ENCODE assay signal across 8 cellular contexts in genomic region chr20:49286689-49287551, GRCh38. TPM values are rescaled to one million over a fixed set of nuclear protein-coding genes. Genes with fewer than 3 reads are reported as not detected.
DNase-seq lines count a peak whose midpoint lies in the region; ATAC-seq and TF ChIP-seq lines count a peak whose summit lies in the region.

No MANE protein-coding gene starts in this region.

- H3K27me3 Mint-ChIP-seq in activated T-helper 1 cell treated with anti-CD3 and anti-CD28 coated beads, Interleukin-12 subunit alpha, Interleukin-12 subunit beta, Interleukin-2, Interleukin-4 antibody, amounts not matched to agents 30 ng/mL and 10 ng/mL and 1 ng/mL, durations not matched to agents 14 hours and 24 hours and 36 hours (ENCODE audit: insufficient read depth), result no peaks in the 10 kb centered on the region

- no peak overlapping the region for H4K91ac ChIP-seq in IMR-90 (ENCODE audit: insufficient read depth, low read depth, low read length)

- peaks cover 49% of the 10 kb centered on the region for H3K9me3 Mint-ChIP-seq in activated T-helper 1 cell treated with anti-CD3 and anti-CD28 coated beads, Interleukin-12 subunit alpha, Interleukin-12 subunit beta, Interleukin-2, Interleukin-4 antibody, amounts not matched to agents 30 ng/mL and 10 ng/mL and 1 ng/mL, durations not matched to agents 14 hours and 24 hours and 36 hours

- no peak overlapping the region for H3K18ac ChIP-seq in IMR-90 (ENCODE audit: low read depth, low read length)

- H3K9me3 ChIP-seq in IMR-90 (ENCODE audit: control insufficient read depth, insufficient read depth, low read length) (peaks cover 18% of the 10 kb centered on the region), mucosa of rectum (ENCODE audit: control insufficient read depth in 2 of 2, low read length in 2 of 2) (peaks cover 40 to 45% of the 10 kb centered on the region in 2 donors), ovary (peaks cover 4 to 30% of the 10 kb centered on the region in 2 donors)

- peak; percentile 67 for DNase-seq in DMS114 treated with DMSO at 0.1 percent for 48 hours (lab: John Stamatoyannopoulos, UW; ENCODE audit: unreplicated experiment)
- DNase-seq in IMR-90, result peak; percentile 36
- DNase-seq in activated T-helper 1 cell treated with anti-CD3 and anti-CD28 coated beads, Interleukin-12 subunit alpha, Interleukin-12 subunit beta, Interleukin-2, Interleukin-4 antibody, amounts not matched to agents 30 ng/mL and 10 ng/mL and 1 ng/mL, durations not matched to agents 14 hours and 24 hours and 36 hours (ENCODE audit: low spot score), result no peak
- DNase-seq in ovary, result no peak
- DNase-seq in NCI-H1105 (lab: John Stamatoyannopoulos, UW), result no peak

- TF ChIP-seq POLR2A in IMR-90 (IDR thresholded peaks at IDR 0.05; ENCODE audit: low read depth, low read length) (no peak; the same call in 1 of the 2 replicates), ovary (IDR thresholded peaks at IDR 0.05) (no peak)

- H3K27me3 ChIP-seq in IMR-90 (ENCODE audit: control insufficient read depth, insufficient read depth, low read length) (no peaks in the 10 kb centered on the region), mucosa of rectum (ENCODE audit: control insufficient read depth in 2 of 2, insufficient read depth in 2 of 2, low read length in 2 of 2) (no peaks in the 10 kb centered on the region), ovary (no peaks in the 10 kb centered on the region)

- POLR2A ChIA-PET in IMR-90 (lab: Charles Lee; ENCODE audit: unreplicated experiment), result no interaction called here

- intact Hi-C loops in IMR-90 (cut with micrococcal nuclease), result no loop called here
- intact Hi-C loops in activated T-helper 1 cell treated with anti-CD3 and anti-CD28 coated beads, Interleukin-12 subunit alpha, Interleukin-12 subunit beta, Interleukin-2, Interleukin-4 antibody, amounts not matched to agents 30 ng/mL and 10 ng/mL and 1 ng/mL, durations not matched to agents 14 hours and 24 hours and 36 hours (cut with micrococcal nuclease), result no loop called here
- intact Hi-C loops in ovary (cut with DNase I), result no loop called here

- no peak overlapping the region for H2BK20ac ChIP-seq in IMR-90 (ENCODE audit: low read depth, low read length)

- peak overlapping the region; percentile 99 for H3K4me3 Mint-ChIP-seq in activated T-helper 1 cell treated with anti-CD3 and anti-CD28 coated beads, Interleukin-12 subunit alpha, Interleukin-12 subunit beta, Interleukin-2, Interleukin-4 antibody, amounts not matched to agents 30 ng/mL and 10 ng/mL and 1 ng/mL, durations not matched to agents 14 hours and 24 hours and 36 hours

- H3K36me3 ChIP-seq in IMR-90 (ENCODE audit: control insufficient read depth, insufficient read depth, low read length) (peaks cover 88% of the 10 kb centered on the region), mucosa of rectum (ENCODE audit: control insufficient read depth in 2 of 2, insufficient read depth in 2 of 2, low read length in 2 of 2) (peaks cover 80 to 92% of the 10 kb centered on the region in 2 donors), ovary (no peaks in the 10 kb centered on the region)

- H3K9ac ChIP-seq in IMR-90 (ENCODE audit: low read depth, low read length) (no peak overlapping the region), mucosa of rectum (ENCODE audit: low read depth in 1 of 2, low read length in 2 of 2) (no peak overlapping the region)

- no peak for TF ChIP-seq RAD21 in IMR-90 (IDR thresholded peaks at IDR 0.05; ENCODE audit: low read length)

- in situ Hi-C loops in IMR-90 (cut with MboI; ENCODE audit: low sequenced_read_pairs), result no loop called here

- WGBS in IMR-90 (ENCODE audit: extremely low coverage in 2 of 2, insufficient read length in 1 of 2), 2 experiments, result 96% methylated on average over 5 of the region's 16 CpGs; no CpG with 5 or more reads in 1 of the 2 experiments
- WGBS in ovary, 3 donors, result 93 to 95% (median 95%) methylated on average over 16 of the region's 16 CpGs

- H2AFZ ChIP-seq in IMR-90 (replicated peaks; ENCODE audit: low read length, poor library complexity), result no peak overlapping the region

- peaks cover 34 to 83% of the 10 kb centered on the region in 2 experiments for H3K79me1 ChIP-seq in IMR-90 (ENCODE audit: low read depth in 1 of 2, low read length in 2 of 2)

- peaks cover 18% of the 10 kb centered on the region for H3K9me1 ChIP-seq in IMR-90 (ENCODE audit: insufficient read depth, low read length)

- H3K4me3 ChIP-seq in IMR-90 (ENCODE audit: insufficient read depth, low read depth, low read length), result no peak overlapping the region
- peak overlapping the region in 1 of 2 donors; percentile 9 for H3K4me3 ChIP-seq in mucosa of rectum (ENCODE audit: low read length in 2 of 2)
- H3K4me3 ChIP-seq in ovary, result no peak overlapping the region

- TF ChIP-seq EP300 in ovary (IDR thresholded peaks at IDR 0.05), result no peak

- H3K56ac ChIP-seq in IMR-90 (ENCODE audit: extremely low read depth, insufficient read depth, low read length), result no peak overlapping the region

- CTCF ChIA-PET in IMR-90 (lab: Yijun Ruan, JAX), result interaction anchor here (0.9 kb wide), 1 partner anchor 11 kb away, joined by 5 read pairs; no protein-coding TSS in a partner anchor

- no peak overlapping the region for H4K5ac ChIP-seq in IMR-90 (ENCODE audit: low read depth, low read length)

- no peak overlapping the region for H2BK15ac ChIP-seq in IMR-90 (ENCODE audit: low read depth, low read length)

- H4K8ac ChIP-seq in IMR-90 (ENCODE audit: low read depth in 2 of 2, low read length in 2 of 2), result no peak overlapping the region

- peaks cover 98% of the 10 kb centered on the region for H4K20me1 ChIP-seq in IMR-90 (ENCODE audit: insufficient read depth, low read length)

- H3K14ac ChIP-seq in IMR-90 (replicated peaks; ENCODE audit: low read depth, low read length), result no peak overlapping the region

- no peak overlapping the region for H2AK9ac ChIP-seq in IMR-90 (replicated peaks; ENCODE audit: low read depth, low read length, poor library complexity)

- peaks cover 91% of the 10 kb centered on the region for H3K36me3 Mint-ChIP-seq in activated T-helper 1 cell treated with anti-CD3 and anti-CD28 coated beads, Interleukin-12 subunit alpha, Interleukin-12 subunit beta, Interleukin-2, Interleukin-4 antibody, amounts not matched to agents 30 ng/mL and 10 ng/mL and 1 ng/mL, durations not matched to agents 14 hours and 24 hours and 36 hours (ENCODE audit: low read depth)

- H2AK5ac ChIP-seq in IMR-90 (ENCODE audit: low read depth, low read length), result no peak overlapping the region

- no peak overlapping the region for H3K23ac ChIP-seq in IMR-90 (ENCODE audit: low read depth, low read length)

- peak overlapping the region; percentile 34 for H3K27ac Mint-ChIP-seq in activated T-helper 1 cell treated with anti-CD3 and anti-CD28 coated beads, Interleukin-12 subunit alpha, Interleukin-12 subunit beta, Interleukin-2, Interleukin-4 antibody, amounts not matched to agents 30 ng/mL and 10 ng/mL and 1 ng/mL, durations not matched to agents 14 hours and 24 hours and 36 hours

- H3K4ac ChIP-seq in IMR-90 (ENCODE audit: low read depth, low read length), result no peak overlapping the region

- H3K4me1 ChIP-seq in IMR-90 (ENCODE audit: control insufficient read depth, insufficient read depth, low read length), result peaks cover 11% of the 10 kb centered on the region
- H3K4me1 ChIP-seq in mucosa of rectum (ENCODE audit: control insufficient read depth in 2 of 2, insufficient read depth in 2 of 2, low read length in 2 of 2), result peaks cover 5 to 7% of the 10 kb centered on the region in 2 donors
- H3K4me1 ChIP-seq in ovary (ENCODE audit: insufficient read depth), result no peaks in the 10 kb centered on the region

- TF ChIP-seq CTCF in IMR-90 (conservative IDR thresholded peaks at IDR 0.05; ENCODE audit: low read depth, low read length), result no peak
- no peak for TF ChIP-seq CTCF in ovary (IDR thresholded peaks at IDR 0.05)

- no peak overlapping the region for H2BK120ac ChIP-seq in IMR-90 (ENCODE audit: low read depth, low read length)

- dilution Hi-C loops in IMR-90 (cut with HindIII; ENCODE audit: low sequenced_read_pairs, unreplicated experiment), result no loop called here

- no TSS peak for BruUV-seq in IMR-90 (replicated peaks; lab: Mats Ljungman, UMichigan)

- H3K4me1 Mint-ChIP-seq in activated T-helper 1 cell treated with anti-CD3 and anti-CD28 coated beads, Interleukin-12 subunit alpha, Interleukin-12 subunit beta, Interleukin-2, Interleukin-4 antibody, amounts not matched to agents 30 ng/mL and 10 ng/mL and 1 ng/mL, durations not matched to agents 14 hours and 24 hours and 36 hours (ENCODE audit: low read depth), result peaks cover 85% of the 10 kb centered on the region

- no peak overlapping the region for H3K4me2 ChIP-seq in IMR-90 (ENCODE audit: low read depth, low read length)

- H3K27ac ChIP-seq in IMR-90 (ENCODE audit: insufficient read depth, low read length) (no peak overlapping the region), mucosa of rectum (ENCODE audit: low read depth in 2 of 2, low read length in 2 of 2) (peak overlapping the region; percentile 43 to 66), ovary (no peak overlapping the region)

- ATAC-seq in IMR-90 (ENCODE audit: low read depth) (no peak), HG03135 (IDR thresholded peaks at IDR 0.05; ENCODE audit: unreplicated experiment) (no peak), HG02610 (IDR thresholded peaks at IDR 0.05; ENCODE audit: unreplicated experiment) (no peak)

- H2BK5ac ChIP-seq in IMR-90 (ENCODE audit: low read depth, low read length, poor library complexity, severe bottlenecking), result peak overlapping the region; percentile 79

TF ChIP-seq in IMR-90, 13 proteins besides CTCF, POLR2A, EP300 and RAD21:
- TF ChIP-seq RCOR1 (IDR thresholded peaks at IDR 0.05; ENCODE audit: insufficient replicate concordance, low read length), result peak; percentile 40
- TF ChIP-seq SMC3 (IDR thresholded peaks at IDR 0.05; ENCODE audit: low read depth, low read length), result no peak

RNA-seq across cellular contexts. Expression of gene ZNFX1, which starts 9.1 kb away (rescaled TPM):
- total RNA-seq in IMR-90 (2012; rRNA removed) (46.7 and 60.9 TPM in 2 replicates), ovary (10 to 100 TPM; 17.6 to 29.7 (median 23.5) TPM)
- polyA plus RNA-seq in IMR-90 (2012; rRNA removed) (8.5 and 10.9 TPM in 2 replicates), ovary (10 to 100 TPM in 1 of 2 donors, 1 to 10 TPM in 1; 9.2 to 38.1 TPM)
- polyA plus RNA-seq in IMR-90 (2012; cell fraction: cytosol; rRNA removed), result 4.3 and 5.4 TPM in 2 replicates
- 5.7 and 9.9 TPM in 2 replicates for polyA plus RNA-seq in IMR-90 (2012; cell fraction: nucleus; rRNA removed; ENCODE audit: low replicate concordance)
- total RNA-seq in activated T-helper 1 cell treated with anti-CD3 and anti-CD28 coated beads, Interleukin-12 subunit alpha, Interleukin-12 subunit beta, Interleukin-2, Interleukin-4 antibody, amounts not matched to agents 30 ng/mL and 10 ng/mL and 1 ng/mL, durations not matched to agents 14 hours and 24 hours and 36 hours, result 68.9 and 70.4 TPM in 2 replicates

Comparison
In these comparisons a context has a peak if more than half of its experiments do, and no peak if none do; other contexts are left out.
1. DNase-seq: peak in DMS114 treated with DMSO at 0.1 percent for 48 hours (single experiment) and IMR-90 (single experiment); none in activated T-helper 1 cell treated with anti-CD3 and anti-CD28 coated beads, Interleukin-12 subunit alpha, Interleukin-12 subunit beta, Interleukin-2, Interleukin-4 antibody, amounts not matched to agents 30 ng/mL and 10 ng/mL and 1 ng/mL, durations not matched to agents 14 hours and 24 hours and 36 hours (single experiment), ovary (0 of 5) and NCI-H1105 (single experiment).
2. H3K27ac ChIP-seq: peak in mucosa of rectum (2 of 2); none in IMR-90 (single experiment) and ovary (0 of 2).